1 cellular context compared by ENCODE assay signal in the genomic region with DNA sequence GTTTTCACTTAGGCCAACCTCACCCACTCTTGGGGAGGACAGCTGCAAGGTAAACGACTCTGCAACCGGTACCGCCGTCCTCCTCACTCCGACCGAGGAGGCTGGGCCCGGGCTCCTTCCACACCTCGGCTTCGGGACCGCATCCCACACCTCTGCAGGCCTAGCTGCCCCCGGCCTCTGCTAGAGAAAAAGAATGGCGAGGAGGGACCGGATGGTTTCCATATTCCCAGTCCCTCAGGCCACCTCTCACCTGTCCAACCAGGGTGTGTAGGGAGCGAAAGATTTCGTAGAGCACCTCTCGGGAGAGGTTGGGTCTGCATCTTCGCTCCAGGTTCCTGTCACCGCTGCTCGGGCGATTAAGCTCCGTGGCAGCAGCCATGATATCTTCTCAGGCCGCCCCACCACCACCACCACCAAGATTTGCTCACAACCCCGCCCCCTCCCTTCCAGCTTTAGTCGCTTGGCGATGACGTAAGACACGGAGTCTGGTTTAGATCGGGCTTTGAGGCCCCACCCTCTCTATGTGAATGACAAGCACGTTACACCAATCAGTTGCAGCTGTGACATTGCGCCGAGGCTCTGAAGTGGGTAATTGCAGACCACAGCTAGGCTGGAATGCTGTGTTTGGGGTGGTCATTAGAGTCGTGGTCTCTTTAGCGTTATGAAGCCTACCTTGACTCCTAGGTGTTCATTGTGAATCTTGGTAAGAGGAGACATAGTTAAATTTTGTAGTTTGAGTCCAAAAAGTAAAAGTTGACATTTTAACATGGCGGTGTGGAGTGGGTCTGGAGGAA.
TF ChIP-seq lines count a peak whose summit lies in the region.

Gene MBIP, minus strand, starts transcription at position 428 of the 794 bp plus-strand sequence. Its CDS starts 49 bp downstream, at position 379.

TF ChIP-seq in HepG2, 621 proteins besides CTCF, POLR2A, EP300 and RAD21 (continued from another document and continues in another):
- TF ChIP-seq MIER3 (CRISPR knock-in tag; IDR thresholded peaks at IDR 0.05; ENCODE audit: borderline replicate concordance): peak; percentile 80
- 0 out of 2 replicates have a peak, but pooled peaks have one; percentile 10 for TF ChIP-seq KDM6A (CRISPR knock-in tag; IDR thresholded peaks at IDR 0.05; ENCODE audit: low read depth)
- TF ChIP-seq, protein P1, sequence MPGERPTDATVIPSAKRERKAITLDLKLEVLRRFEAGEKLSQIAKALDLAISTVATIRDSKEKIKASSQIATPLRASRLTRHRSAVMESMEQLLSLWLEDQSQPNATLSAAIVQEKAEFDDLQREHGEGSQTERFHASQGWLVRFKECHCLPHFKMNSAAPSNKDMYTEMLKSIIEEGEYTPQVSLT (CRISPR knock-in tag; IDR thresholded peaks at IDR 0.05; ENCODE audit: borderline replicate concordance, low read depth): no peak
- TF ChIP-seq, protein P2, sequence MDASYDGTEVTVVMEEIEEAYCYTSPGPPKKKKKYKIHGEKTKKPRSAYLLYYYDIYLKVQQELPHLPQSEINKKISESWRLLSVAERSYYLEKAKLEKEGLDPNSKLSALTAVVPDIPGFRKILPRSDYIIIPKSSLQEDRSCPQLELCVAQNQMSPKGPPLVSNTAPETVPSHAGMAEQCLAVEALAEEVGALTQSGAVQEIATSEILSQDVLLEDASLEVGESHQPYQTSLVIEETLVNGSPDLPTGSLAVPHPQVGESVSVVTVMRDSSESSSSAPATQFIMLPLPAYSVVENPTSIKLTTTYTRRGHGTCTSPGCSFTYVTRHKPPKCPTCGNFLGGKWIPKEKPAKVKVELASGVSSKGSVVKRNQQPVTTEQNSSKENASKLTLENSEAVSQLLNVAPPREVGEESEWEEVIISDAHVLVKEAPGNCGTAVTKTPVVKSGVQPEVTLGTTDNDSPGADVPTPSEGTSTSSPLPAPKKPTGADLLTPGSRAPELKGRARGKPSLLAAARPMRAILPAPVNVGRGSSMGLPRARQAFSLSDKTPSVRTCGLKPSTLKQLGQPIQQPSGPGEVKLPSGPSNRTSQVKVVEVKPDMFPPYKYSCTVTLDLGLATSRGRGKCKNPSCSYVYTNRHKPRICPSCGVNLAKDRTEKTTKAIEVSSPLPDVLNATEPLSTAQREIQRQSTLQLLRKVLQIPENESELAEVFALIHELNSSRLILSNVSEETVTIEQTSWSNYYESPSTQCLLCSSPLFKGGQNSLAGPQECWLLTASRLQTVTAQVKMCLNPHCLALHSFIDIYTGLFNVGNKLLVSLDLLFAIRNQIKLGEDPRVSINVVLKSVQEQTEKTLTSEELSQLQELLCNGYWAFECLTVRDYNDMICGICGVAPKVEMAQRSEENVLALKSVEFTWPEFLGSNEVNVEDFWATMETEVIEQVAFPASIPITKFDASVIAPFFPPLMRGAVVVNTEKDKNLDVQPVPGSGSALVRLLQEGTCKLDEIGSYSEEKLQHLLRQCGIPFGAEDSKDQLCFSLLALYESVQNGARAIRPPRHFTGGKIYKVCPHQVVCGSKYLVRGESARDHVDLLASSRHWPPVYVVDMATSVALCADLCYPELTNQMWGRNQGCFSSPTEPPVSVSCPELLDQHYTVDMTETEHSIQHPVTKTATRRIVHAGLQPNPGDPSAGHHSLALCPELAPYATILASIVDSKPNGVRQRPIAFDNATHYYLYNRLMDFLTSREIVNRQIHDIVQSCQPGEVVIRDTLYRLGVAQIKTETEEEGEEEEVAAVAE (CRISPR knock-in tag; IDR thresholded peaks at IDR 0.05; ENCODE audit: borderline replicate concordance): peak; percentile 90; the same call in 1 of the 2 replicates
- peak; percentile 95 for TF ChIP-seq CBX1 (IDR thresholded peaks at IDR 0.05; ENCODE audit: low read depth)
- TF ChIP-seq, protein P3, sequence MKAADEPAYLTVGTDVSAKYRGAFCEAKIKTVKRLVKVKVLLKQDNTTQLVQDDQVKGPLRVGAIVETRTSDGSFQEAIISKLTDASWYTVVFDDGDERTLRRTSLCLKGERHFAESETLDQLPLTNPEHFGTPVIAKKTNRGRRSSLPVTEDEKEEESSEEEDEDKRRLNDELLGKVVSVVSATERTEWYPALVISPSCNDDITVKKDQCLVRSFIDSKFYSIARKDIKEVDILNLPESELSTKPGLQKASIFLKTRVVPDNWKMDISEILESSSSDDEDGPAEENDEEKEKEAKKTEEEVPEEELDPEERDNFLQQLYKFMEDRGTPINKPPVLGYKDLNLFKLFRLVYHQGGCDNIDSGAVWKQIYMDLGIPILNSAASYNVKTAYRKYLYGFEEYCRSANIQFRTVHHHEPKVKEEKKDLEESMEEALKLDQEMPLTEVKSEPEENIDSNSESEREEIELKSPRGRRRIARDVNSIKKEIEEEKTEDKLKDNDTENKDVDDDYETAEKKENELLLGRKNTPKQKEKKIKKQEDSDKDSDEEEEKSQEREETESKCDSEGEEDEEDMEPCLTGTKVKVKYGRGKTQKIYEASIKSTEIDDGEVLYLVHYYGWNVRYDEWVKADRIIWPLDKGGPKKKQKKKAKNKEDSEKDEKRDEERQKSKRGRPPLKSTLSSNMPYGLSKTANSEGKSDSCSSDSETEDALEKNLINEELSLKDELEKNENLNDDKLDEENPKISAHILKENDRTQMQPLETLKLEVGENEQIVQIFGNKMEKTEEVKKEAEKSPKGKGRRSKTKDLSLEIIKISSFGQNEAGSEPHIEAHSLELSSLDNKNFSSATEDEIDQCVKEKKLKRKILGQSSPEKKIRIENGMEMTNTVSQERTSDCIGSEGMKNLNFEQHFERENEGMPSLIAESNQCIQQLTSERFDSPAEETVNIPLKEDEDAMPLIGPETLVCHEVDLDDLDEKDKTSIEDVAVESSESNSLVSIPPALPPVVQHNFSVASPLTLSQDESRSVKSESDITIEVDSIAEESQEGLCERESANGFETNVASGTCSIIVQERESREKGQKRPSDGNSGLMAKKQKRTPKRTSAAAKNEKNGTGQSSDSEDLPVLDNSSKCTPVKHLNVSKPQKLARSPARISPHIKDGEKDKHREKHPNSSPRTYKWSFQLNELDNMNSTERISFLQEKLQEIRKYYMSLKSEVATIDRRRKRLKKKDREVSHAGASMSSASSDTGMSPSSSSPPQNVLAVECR (CRISPR knock-in tag; IDR thresholded peaks at IDR 0.05; ENCODE audit: borderline replicate concordance): peak; percentile 93
- TF ChIP-seq ETS1 (CRISPR knock-in tag; IDR thresholded peaks at IDR 0.05): no peak
- no peak for TF ChIP-seq ZNF816 (CRISPR knock-in tag; IDR thresholded peaks at IDR 0.05; ENCODE audit: borderline replicate concordance)
- TF ChIP-seq, protein P4, sequence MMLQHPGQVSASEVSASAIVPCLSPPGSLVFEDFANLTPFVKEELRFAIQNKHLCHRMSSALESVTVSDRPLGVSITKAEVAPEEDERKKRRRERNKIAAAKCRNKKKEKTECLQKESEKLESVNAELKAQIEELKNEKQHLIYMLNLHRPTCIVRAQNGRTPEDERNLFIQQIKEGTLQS (CRISPR knock-in tag; IDR thresholded peaks at IDR 0.05): no peak; the same call in none of the 2 replicates
- TF ChIP-seq ASH2L (IDR thresholded peaks at IDR 0.05; ENCODE audit: insufficient read length, low read depth, low read length): peak; percentile 99
- TF ChIP-seq, protein P5, sequence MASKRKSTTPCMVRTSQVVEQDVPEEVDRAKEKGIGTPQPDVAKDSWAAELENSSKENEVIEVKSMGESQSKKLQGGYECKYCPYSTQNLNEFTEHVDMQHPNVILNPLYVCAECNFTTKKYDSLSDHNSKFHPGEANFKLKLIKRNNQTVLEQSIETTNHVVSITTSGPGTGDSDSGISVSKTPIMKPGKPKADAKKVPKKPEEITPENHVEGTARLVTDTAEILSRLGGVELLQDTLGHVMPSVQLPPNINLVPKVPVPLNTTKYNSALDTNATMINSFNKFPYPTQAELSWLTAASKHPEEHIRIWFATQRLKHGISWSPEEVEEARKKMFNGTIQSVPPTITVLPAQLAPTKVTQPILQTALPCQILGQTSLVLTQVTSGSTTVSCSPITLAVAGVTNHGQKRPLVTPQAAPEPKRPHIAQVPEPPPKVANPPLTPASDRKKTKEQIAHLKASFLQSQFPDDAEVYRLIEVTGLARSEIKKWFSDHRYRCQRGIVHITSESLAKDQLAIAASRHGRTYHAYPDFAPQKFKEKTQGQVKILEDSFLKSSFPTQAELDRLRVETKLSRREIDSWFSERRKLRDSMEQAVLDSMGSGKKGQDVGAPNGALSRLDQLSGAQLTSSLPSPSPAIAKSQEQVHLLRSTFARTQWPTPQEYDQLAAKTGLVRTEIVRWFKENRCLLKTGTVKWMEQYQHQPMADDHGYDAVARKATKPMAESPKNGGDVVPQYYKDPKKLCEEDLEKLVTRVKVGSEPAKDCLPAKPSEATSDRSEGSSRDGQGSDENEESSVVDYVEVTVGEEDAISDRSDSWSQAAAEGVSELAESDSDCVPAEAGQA (IDR thresholded peaks at IDR 0.05; ENCODE audit: low read depth): peak; percentile 93
- TF ChIP-seq, protein P5 (CRISPR knock-in tag; IDR thresholded peaks at IDR 0.05; ENCODE audit: borderline replicate concordance): no peak; the same call in none of the 2 replicates
- TF ChIP-seq, protein P6, sequence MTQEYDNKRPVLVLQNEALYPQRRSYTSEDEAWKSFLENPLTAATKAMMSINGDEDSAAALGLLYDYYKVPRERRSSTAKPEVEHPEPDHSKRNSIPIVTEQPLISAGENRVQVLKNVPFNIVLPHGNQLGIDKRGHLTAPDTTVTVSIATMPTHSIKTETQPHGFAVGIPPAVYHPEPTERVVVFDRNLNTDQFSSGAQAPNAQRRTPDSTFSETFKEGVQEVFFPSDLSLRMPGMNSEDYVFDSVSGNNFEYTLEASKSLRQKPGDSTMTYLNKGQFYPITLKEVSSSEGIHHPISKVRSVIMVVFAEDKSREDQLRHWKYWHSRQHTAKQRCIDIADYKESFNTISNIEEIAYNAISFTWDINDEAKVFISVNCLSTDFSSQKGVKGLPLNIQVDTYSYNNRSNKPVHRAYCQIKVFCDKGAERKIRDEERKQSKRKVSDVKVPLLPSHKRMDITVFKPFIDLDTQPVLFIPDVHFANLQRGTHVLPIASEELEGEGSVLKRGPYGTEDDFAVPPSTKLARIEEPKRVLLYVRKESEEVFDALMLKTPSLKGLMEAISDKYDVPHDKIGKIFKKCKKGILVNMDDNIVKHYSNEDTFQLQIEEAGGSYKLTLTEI (CRISPR knock-in tag; conservative IDR thresholded peaks at IDR 0.05): no peak
- TF ChIP-seq, protein P7, sequence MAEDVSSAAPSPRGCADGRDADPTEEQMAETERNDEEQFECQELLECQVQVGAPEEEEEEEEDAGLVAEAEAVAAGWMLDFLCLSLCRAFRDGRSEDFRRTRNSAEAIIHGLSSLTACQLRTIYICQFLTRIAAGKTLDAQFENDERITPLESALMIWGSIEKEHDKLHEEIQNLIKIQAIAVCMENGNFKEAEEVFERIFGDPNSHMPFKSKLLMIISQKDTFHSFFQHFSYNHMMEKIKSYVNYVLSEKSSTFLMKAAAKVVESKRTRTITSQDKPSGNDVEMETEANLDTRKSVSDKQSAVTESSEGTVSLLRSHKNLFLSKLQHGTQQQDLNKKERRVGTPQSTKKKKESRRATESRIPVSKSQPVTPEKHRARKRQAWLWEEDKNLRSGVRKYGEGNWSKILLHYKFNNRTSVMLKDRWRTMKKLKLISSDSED (CRISPR knock-in tag; IDR thresholded peaks at IDR 0.05): 0 out of 2 replicates have a peak, but pooled peaks have one; percentile 45
- no peak for TF ChIP-seq SNAI1 (CRISPR knock-in tag; IDR thresholded peaks at IDR 0.05; ENCODE audit: borderline replicate concordance)
- TF ChIP-seq NCOA5 (CRISPR knock-in tag; IDR thresholded peaks at IDR 0.05): no peak
- no peak for TF ChIP-seq GABPA (IDR thresholded peaks at IDR 0.05; ENCODE audit: low read depth, low read length)
- peak; percentile 73 for TF ChIP-seq GABPA (CRISPR knock-in tag; IDR thresholded peaks at IDR 0.05; ENCODE audit: low read depth)
- TF ChIP-seq, protein P8, sequence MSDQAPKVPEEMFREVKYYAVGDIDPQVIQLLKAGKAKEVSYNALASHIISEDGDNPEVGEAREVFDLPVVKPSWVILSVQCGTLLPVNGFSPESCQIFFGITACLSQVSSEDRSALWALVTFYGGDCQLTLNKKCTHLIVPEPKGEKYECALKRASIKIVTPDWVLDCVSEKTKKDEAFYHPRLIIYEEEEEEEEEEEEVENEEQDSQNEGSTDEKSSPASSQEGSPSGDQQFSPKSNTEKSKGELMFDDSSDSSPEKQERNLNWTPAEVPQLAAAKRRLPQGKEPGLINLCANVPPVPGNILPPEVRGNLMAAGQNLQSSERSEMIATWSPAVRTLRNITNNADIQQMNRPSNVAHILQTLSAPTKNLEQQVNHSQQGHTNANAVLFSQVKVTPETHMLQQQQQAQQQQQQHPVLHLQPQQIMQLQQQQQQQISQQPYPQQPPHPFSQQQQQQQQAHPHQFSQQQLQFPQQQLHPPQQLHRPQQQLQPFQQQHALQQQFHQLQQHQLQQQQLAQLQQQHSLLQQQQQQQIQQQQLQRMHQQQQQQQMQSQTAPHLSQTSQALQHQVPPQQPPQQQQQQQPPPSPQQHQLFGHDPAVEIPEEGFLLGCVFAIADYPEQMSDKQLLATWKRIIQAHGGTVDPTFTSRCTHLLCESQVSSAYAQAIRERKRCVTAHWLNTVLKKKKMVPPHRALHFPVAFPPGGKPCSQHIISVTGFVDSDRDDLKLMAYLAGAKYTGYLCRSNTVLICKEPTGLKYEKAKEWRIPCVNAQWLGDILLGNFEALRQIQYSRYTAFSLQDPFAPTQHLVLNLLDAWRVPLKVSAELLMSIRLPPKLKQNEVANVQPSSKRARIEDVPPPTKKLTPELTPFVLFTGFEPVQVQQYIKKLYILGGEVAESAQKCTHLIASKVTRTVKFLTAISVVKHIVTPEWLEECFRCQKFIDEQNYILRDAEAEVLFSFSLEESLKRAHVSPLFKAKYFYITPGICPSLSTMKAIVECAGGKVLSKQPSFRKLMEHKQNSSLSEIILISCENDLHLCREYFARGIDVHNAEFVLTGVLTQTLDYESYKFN (CRISPR knock-in tag; conservative IDR thresholded peaks at IDR 0.05): peak; percentile 53
